ENCODE assay signal across 8 cellular contexts in the genomic region with DNA sequence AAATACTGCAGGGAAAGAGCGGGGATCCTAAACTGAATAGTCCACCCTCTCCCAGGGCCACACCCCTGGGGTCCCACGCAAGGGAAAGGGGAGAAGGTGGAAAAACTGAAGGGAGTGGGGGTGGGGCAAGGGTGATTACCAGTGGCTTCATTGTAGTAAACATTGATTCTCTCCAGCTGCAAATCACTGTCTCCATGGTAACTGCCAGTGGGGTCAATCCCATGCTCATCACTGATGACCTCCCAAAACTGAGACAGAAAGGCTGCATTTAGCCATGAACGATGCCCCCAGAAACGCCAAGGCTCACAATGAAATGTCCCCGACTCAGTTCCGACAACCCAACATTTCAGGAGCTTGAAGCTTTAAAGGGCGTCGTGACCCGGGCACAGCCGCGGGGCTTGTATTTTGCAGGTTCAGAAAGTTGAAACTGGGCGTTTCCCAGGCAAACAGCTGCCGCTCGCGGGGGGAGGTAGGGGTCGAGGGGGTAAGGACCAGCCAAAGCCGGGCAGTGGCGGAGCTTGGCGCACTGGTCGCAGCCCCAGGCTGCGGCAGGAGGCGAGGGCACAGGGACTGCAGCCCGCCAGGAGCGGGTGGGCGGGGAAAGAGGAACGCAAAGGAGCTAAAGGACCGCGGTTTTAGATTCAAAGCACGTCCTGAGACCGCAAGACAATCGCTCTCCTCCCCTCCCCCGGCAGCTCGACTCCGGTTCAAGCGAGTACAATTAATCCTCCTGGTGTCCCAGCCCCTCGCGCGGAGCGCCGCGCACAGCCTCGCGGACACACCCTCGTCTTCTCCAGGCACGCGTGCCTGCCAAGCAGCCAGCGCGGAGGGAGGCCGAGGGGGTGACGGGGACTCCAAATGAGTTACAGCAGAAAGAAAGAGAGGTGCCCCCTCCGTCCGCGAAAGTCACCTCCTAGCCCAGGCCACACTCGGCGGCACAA.
DNase-seq lines count a peak whose midpoint lies in the region; ATAC-seq and TF ChIP-seq lines count a peak whose summit lies in the region.

No MANE protein-coding gene starts in this region.

- in situ Hi-C loops in astrocyte of the cerebellum (cut with HindIII; ENCODE audit: low sequenced_read_pairs) = no loop called here

- peaks cover 77% of the 10 kb centered on the region for H3K27me3 Mint-ChIP-seq in T-helper 1 cell treated with Interleukin-12 subunit alpha and Interleukin-12 subunit beta and Interleukin-4 antibody, amounts not matched to agents 30 μg/mL and 1 μg/mL, for 36 hours (ENCODE audit: low read depth)
- peaks cover 62% of the 10 kb centered on the region for H3K27me3 Mint-ChIP-seq in stimulated activated memory B cell treated with anti-CD40 and anti-IgM and Interleukin-4, amounts not matched to agents 10 μg/mL and 1 μg/mL and 100 μg/mL, for 72 hours

- H3K4me3 ChIP-seq in astrocyte of the cerebellum (ENCODE audit: low read depth, low read length) = peak overlapping the region; percentile 47

- no peak for DNase-seq in T-helper 1 cell
- peak; percentile 23 for DNase-seq in NCI-H2171 treated with DMSO at 0.1 percent for 48 hours (lab: John Stamatoyannopoulos, UW)
- DNase-seq in astrocyte of the cerebellum (ENCODE audit: low read depth) = no peak
- peak; percentile 34 for DNase-seq in inferior parietal cortex (ENCODE audit: extremely low spot score)
- no peak for DNase-seq in GM19240 (ENCODE audit: insufficient read length, low spot score)
- DNase-seq in DMS153 treated with DMSO at 0.1 percent for 48 hours (lab: John Stamatoyannopoulos, UW; ENCODE audit: unreplicated experiment) = no peak

- no peaks in the 10 kb centered on the region for H3K36me3 Mint-ChIP-seq in T-helper 1 cell treated with Interleukin-12 subunit alpha and Interleukin-12 subunit beta and Interleukin-4 antibody, amounts not matched to agents 30 μg/mL and 1 μg/mL, for 36 hours (ENCODE audit: low read depth)
- H3K36me3 Mint-ChIP-seq in stimulated activated memory B cell treated with anti-CD40 and anti-IgM and Interleukin-4, amounts not matched to agents 10 μg/mL and 1 μg/mL and 100 μg/mL, for 72 hours = no peaks in the 10 kb centered on the region

- peaks cover 6% of the 10 kb centered on the region for H3K9me3 Mint-ChIP-seq in T-helper 1 cell treated with Interleukin-12 subunit alpha and Interleukin-12 subunit beta and Interleukin-4 antibody, amounts not matched to agents 30 μg/mL and 1 μg/mL, for 36 hours
- H3K9me3 Mint-ChIP-seq in stimulated activated memory B cell treated with anti-CD40 and anti-IgM and Interleukin-4, amounts not matched to agents 10 μg/mL and 1 μg/mL and 100 μg/mL, for 72 hours = peaks cover 6% of the 10 kb centered on the region

- peak overlapping the region; percentile 68 for H3K4me3 Mint-ChIP-seq in T-helper 1 cell treated with Interleukin-12 subunit alpha and Interleukin-12 subunit beta and Interleukin-4 antibody, amounts not matched to agents 30 μg/mL and 1 μg/mL, for 36 hours
- peak overlapping the region; percentile 73 for H3K4me3 Mint-ChIP-seq in stimulated activated memory B cell treated with anti-CD40 and anti-IgM and Interleukin-4, amounts not matched to agents 10 μg/mL and 1 μg/mL and 100 μg/mL, for 72 hours

- TF ChIP-seq CTCF in astrocyte of the cerebellum (IDR thresholded peaks at IDR 0.05; ENCODE audit: low read depth, low read length, missing control alignments) = no peak

- peaks cover 22% of the 10 kb centered on the region for H3K4me1 Mint-ChIP-seq in T-helper 1 cell treated with Interleukin-12 subunit alpha and Interleukin-12 subunit beta and Interleukin-4 antibody, amounts not matched to agents 30 μg/mL and 1 μg/mL, for 36 hours (ENCODE audit: low read depth)
- H3K4me1 Mint-ChIP-seq in stimulated activated memory B cell treated with anti-CD40 and anti-IgM and Interleukin-4, amounts not matched to agents 10 μg/mL and 1 μg/mL and 100 μg/mL, for 72 hours = peaks cover 47% of the 10 kb centered on the region

- H3K27ac Mint-ChIP-seq in T-helper 1 cell treated with Interleukin-12 subunit alpha and Interleukin-12 subunit beta and Interleukin-4 antibody, amounts not matched to agents 30 μg/mL and 1 μg/mL, for 36 hours = no peak overlapping the region
- H3K27ac Mint-ChIP-seq in stimulated activated memory B cell treated with anti-CD40 and anti-IgM and Interleukin-4, amounts not matched to agents 10 μg/mL and 1 μg/mL and 100 μg/mL, for 72 hours = peak overlapping the region; percentile 35

- peak; percentile 49 for ATAC-seq in stimulated activated memory B cell treated with anti-CD40 and anti-IgM and Interleukin-4, amounts not matched to agents 10 μg/mL and 1 μg/mL and 100 μg/mL, for 72 hours

Comparison
In these comparisons a context has a peak if more than half of its experiments do, and no peak if none do; other contexts are left out.
1. DNase-seq: peak in NCI-H2171 treated with DMSO at 0.1 percent for 48 hours (single experiment) and inferior parietal cortex (single experiment); none in T-helper 1 cell (0 of 5), astrocyte of the cerebellum (single experiment), GM19240 (single experiment) and DMS153 treated with DMSO at 0.1 percent for 48 hours (single experiment).